In the genomic region with DNA sequence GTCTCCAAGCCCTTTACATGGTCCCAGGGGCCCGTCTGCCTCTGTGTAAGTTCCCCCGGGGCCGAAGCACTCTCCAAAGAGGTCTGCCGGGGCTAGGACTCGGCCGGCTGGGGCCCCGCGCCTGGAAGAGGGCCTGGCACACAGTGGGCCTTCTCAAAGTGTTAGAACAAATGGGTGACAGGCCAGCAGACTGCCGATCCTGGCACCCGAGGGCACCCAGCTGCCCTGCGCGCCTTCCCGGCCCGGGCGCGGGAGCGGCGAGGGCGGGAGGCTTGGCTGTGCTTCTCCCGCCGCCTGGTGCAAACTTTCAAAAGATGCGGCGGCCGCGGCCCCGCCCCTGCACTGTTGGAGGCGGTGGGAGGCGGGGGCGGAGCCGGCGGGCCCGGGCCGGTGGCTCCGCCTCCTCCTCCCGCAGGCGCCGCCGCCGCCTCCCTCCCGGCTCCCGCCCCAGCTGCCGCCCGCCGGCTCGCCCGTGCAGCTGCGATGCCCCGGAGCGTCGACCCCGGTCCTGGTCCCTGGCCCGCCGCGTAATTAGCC, we compare ENCODE assay signal across 8 cellular contexts. TPM values are rescaled to one million over a fixed set of nuclear protein-coding genes. Genes with fewer than 3 reads are reported as not detected.
A peak's percentile ranks its signal among the peaks of the same experiment; 100 is the strongest.
DNase-seq lines count a peak whose midpoint lies in the region; ATAC-seq and TF ChIP-seq lines count a peak whose summit lies in the region.

A gene with protein sequence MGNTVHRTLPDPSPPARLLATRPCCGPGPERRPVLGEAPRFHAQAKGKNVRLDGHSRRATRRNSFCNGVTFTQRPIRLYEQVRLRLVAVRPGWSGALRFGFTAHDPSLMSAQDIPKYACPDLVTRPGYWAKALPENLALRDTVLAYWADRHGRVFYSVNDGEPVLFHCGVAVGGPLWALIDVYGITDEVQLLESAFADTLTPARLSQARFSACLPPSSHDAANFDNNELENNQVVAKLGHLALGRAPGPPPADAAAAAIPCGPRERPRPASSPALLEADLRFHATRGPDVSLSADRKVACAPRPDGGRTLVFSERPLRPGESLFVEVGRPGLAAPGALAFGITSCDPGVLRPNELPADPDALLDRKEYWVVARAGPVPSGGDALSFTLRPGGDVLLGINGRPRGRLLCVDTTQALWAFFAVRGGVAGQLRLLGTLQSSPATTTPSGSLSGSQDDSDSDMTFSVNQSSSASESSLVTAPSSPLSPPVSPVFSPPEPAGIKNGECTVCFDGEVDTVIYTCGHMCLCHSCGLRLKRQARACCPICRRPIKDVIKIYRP (plus strand): TSS at position 442 of the 537 bp plus-strand sequence. CDS start 144 bp downstream, outside the sequence.

- CTCF ChIA-PET in Calu3 (lab: Charles Lee), result no interaction called here

- no peak within 1 kb of the TSS for H3K27ac Mint-ChIP-seq in Calu3 (ENCODE audit: unreplicated experiment)

- DNase-seq in Calu3 (peak; percentile 81), H7 (peak; percentile 99), NCI-H2107 (lab: John Stamatoyannopoulos, UW) (peak; percentile 65), dorsolateral prefrontal cortex (peak; percentile 50 to 87 (median 76)), left lung (peak; percentile 76 to 89), cortex of kidney (lab: John Stamatoyannopoulos, UW) (no peak)
- peak; percentile 38 for DNase-seq in activated CD4-positive, CD25-positive, alpha-beta regulatory T cell treated with anti-CD3 and anti-CD28 coated beads, Interleukin-2, amount 50 U/mL, for 72 hours
- DNase-seq in stimulated activated CD4-positive, alpha-beta T cell treated with anti-CD3 and anti-CD28 coated beads, Interleukin-2, amount 100 ng/mL, for 4 hours (ENCODE audit: low read depth), result peak; percentile 19

- H3K36me3 Mint-ChIP-seq in Calu3 (ENCODE audit: insufficient read depth, unreplicated experiment), result no peaks in the 10 kb centered on the region

- peaks cover 8% of the 10 kb centered on the region for H3K4me1 Mint-ChIP-seq in Calu3 (ENCODE audit: low read depth, unreplicated experiment)

- no TSS peak for BruUV-seq in Calu3 (replicated peaks; lab: Mats Ljungman, UMichigan)

- H3K36me3 ChIP-seq in H7 (replicated peaks; ENCODE audit: control insufficient read depth, insufficient read depth, low read length) (no peaks in the 10 kb centered on the region; the same call in 1 of the 2 replicates), left lung (no peaks in the 10 kb centered on the region)

- TF ChIP-seq CTCF in Calu3 (IDR thresholded peaks at IDR 0.05; ENCODE audit: unreplicated experiment), result no peak
- peak in 19 of 56 donors; percentile 7 to 46 (median 15) for TF ChIP-seq CTCF in dorsolateral prefrontal cortex (IDR thresholded peaks at IDR 0.05 in 54 of 56, conservative IDR thresholded peaks at IDR 0.05 in 2 of 56; ENCODE audit: low read depth in 1 of 56, partially characterized antibody in 56 of 56)
- peak in 1 of 2 donors; percentile 8 for TF ChIP-seq CTCF in left lung (IDR thresholded peaks at IDR 0.05)

- H3K27ac ChIP-seq in dorsolateral prefrontal cortex (peak within 1 kb of the TSS; percentile 41 to 98 (median 90)), left lung (peak within 1 kb of the TSS; percentile 69 to 76)

- H3K9me3 Mint-ChIP-seq in Calu3 (ENCODE audit: low read depth, unreplicated experiment), result no peaks in the 10 kb centered on the region

- peak within 1 kb of the TSS; percentile 56 for H3K4me3 Mint-ChIP-seq in Calu3 (ENCODE audit: low read depth, unreplicated experiment)

- peaks cover 13% of the 10 kb centered on the region for H3K27me3 ChIP-seq in H7 (ENCODE audit: control insufficient read depth, insufficient read depth, low read length)
- peaks cover 0 to 8% (median 0%) of the 10 kb centered on the region in 45 donors for H3K27me3 ChIP-seq in dorsolateral prefrontal cortex
- H3K27me3 ChIP-seq in left lung, result peaks cover 0 to 50% of the 10 kb centered on the region in 2 donors

- intact Hi-C loops in Calu3 (cut with micrococcal nuclease; ENCODE audit: unreplicated experiment), result no loop called here
- intact Hi-C loops in dorsolateral prefrontal cortex (cut with DNase I), result loop anchor here (5.0 to 10.0 kb wide), 3 partner anchors 54 to 164 kb away; no protein-coding TSS in a partner anchor
- intact Hi-C loops in left lung (cut with DNase I), result no loop called here

- ATAC-seq in left lung, result peak; percentile 95

- peaks cover 8 to 49% of the 10 kb centered on the region in 2 donors for H3K4me1 ChIP-seq in left lung

- H3K27me3 Mint-ChIP-seq in Calu3 (ENCODE audit: unreplicated experiment), result peaks cover 83% of the 10 kb centered on the region

- no peaks in the 10 kb centered on the region for H3K9me3 ChIP-seq in left lung

- peak within 1 kb of the TSS; percentile 81 for H3K4me3 ChIP-seq in H7 (ENCODE audit: insufficient read depth, low read depth, low read length)
- peak within 1 kb of the TSS; percentile 52 to 94 (median 78) for H3K4me3 ChIP-seq in dorsolateral prefrontal cortex
- peak within 1 kb of the TSS; percentile 65 to 80 for H3K4me3 ChIP-seq in left lung

RNA-seq across cellular contexts. Expression of the gene that starts here (rescaled TPM):
- total RNA-seq in Calu3 (2022) (2.0 and 2.8 TPM in 2 replicates), dorsolateral prefrontal cortex (10 to 100 TPM in 115 of 120 experiments, 1 to 10 TPM in 5; 8.3 to 21.9 (median 13.9) TPM), left lung (10 to 100 TPM; 11.8 to 22.0 TPM)
- 4.7 and 7.5 TPM in 2 replicates for total RNA-seq in H7 (2014; rRNA removed; shearing (Covaris generic))

Comparison
In these comparisons a context has a peak if more than half of its experiments do, and no peak if none do; other contexts are left out.
1. intact Hi-C loops: an anchor here in dorsolateral prefrontal cortex (5.0 to 10.0 kb wide); none called in Calu3 and left lung.